ENCODE assay signal across 8 cellular contexts in genomic region chr7:27095050-27095896, GRCh38. TPM values are rescaled to one million over a fixed set of nuclear protein-coding genes. Genes with fewer than 3 reads are reported as not detected.
A peak's percentile ranks its signal among the peaks of the same experiment; 100 is the strongest.
DNase-seq lines count a peak whose midpoint lies in the region; ATAC-seq, FAIRE-seq and TF ChIP-seq lines count a peak whose summit lies in the region.

No MANE protein-coding gene starts in this region.

- H3K9me3 Mint-ChIP-seq in progenitor cell of endocrine pancreas (ENCODE audit: low read depth): no peaks in the 10 kb centered on the region

- H3K36me3 ChIP-seq in OCI-LY1 (ENCODE audit: insufficient read depth, low read length) (peaks cover 4% of the 10 kb centered on the region; the same call in 1 of the 2 replicates), endothelial cell of umbilical vein (ENCODE audit: control insufficient read depth in 2 of 2, extremely low read depth in 1 of 2, insufficient read depth in 2 of 2, low read length in 2 of 2) (no peaks in the 10 kb centered on the region)

- POLR2A ChIA-PET in endothelial cell of umbilical vein (lab: Charles Lee): interaction anchor here (0.6 to 1.0 kb wide), 2 partner anchors 34 to 40 kb away, joined by 3 to 4 read pairs; no protein-coding TSS in a partner anchor

- H3K4me2 ChIP-seq in OCI-LY1 (ENCODE audit: low read length) (peak overlapping the region; percentile 92), endothelial cell of umbilical vein (ENCODE audit: insufficient read depth, low read length) (peak overlapping the region; percentile 47)

- H3K27me3 ChIP-seq in OCI-LY1 (ENCODE audit: insufficient read depth, low read length) (no peaks in the 10 kb centered on the region), endothelial cell of umbilical vein (ENCODE audit: control insufficient read depth in 2 of 2, insufficient read depth in 2 of 2, low read length in 2 of 2) (no peaks in the 10 kb centered on the region)

- TSS peak; percentile 34 for BruUV-seq in endothelial cell of umbilical vein (replicated peaks; lab: Mats Ljungman, UMichigan)

- peak overlapping the region; percentile 94 for H3K4me3 Mint-ChIP-seq in progenitor cell of endocrine pancreas (ENCODE audit: low read depth)

- peaks cover 17% of the 10 kb centered on the region for H3K4me1 ChIP-seq in OCI-LY1 (ENCODE audit: insufficient read depth, low read length, severe bottlenecking)
- H3K4me1 ChIP-seq in endothelial cell of umbilical vein (ENCODE audit: control insufficient read depth, extremely low read depth, insufficient read depth, low read length): peaks cover 40% of the 10 kb centered on the region

- peaks cover 60% of the 10 kb centered on the region for H3K4me1 Mint-ChIP-seq in progenitor cell of endocrine pancreas (ENCODE audit: low read depth)

- peaks cover 12% of the 10 kb centered on the region for H3K36me3 Mint-ChIP-seq in progenitor cell of endocrine pancreas (ENCODE audit: insufficient read depth)

- H3K27ac Mint-ChIP-seq in progenitor cell of endocrine pancreas: peak overlapping the region; percentile 98

- H3K9me1 ChIP-seq in endothelial cell of umbilical vein (replicated peaks; ENCODE audit: control insufficient read depth, extremely low read depth, insufficient read depth, low read length): no peaks in the 10 kb centered on the region

- CTCF ChIA-PET in endothelial cell of umbilical vein (lab: Charles Lee): interaction anchor here (1.8 to 9.6 kb wide), 4 partner anchors 11 to 239 kb away, joined by 12 to 124 read pairs (median 49); no protein-coding TSS in a partner anchor

- H3K9me3 ChIP-seq in OCI-LY1 (ENCODE audit: low read length) (no peaks in the 10 kb centered on the region), endothelial cell of umbilical vein (replicated peaks; ENCODE audit: control insufficient read depth, insufficient read depth, low read length) (no peaks in the 10 kb centered on the region)

- no peaks in the 10 kb centered on the region for H4K20me1 ChIP-seq in OCI-LY1 (ENCODE audit: insufficient read depth, low read length)
- no peaks in the 10 kb centered on the region for H4K20me1 ChIP-seq in endothelial cell of umbilical vein (replicated peaks; ENCODE audit: control insufficient read depth, extremely low read depth, insufficient read depth, low read length)

- FAIRE-seq in endothelial cell of umbilical vein (lab: Jason Lieb, UNC): no peak
- FAIRE-seq in HTR-8/SVneo (lab: Jason Lieb, UNC): no peak

- 0 out of 2 replicates have a peak, but pooled peaks cover 4% of the 10 kb centered on the region for H3F3A ChIP-seq in OCI-LY1 (ENCODE audit: insufficient read depth, low read length)

- ATAC-seq in GM21526 (IDR thresholded peaks at IDR 0.05; ENCODE audit: low FRiP score, unreplicated experiment): no peak

- DNase-seq in activated T-cell treated with anti-CD3 and anti-CD28 coated beads, Interleukin-2, amount 50 U/mL, for 1 hour: peak; percentile 32
- DNase-seq in activated T-cell treated with anti-CD3 and anti-CD28 coated beads for 4 hours (no peak), endothelial cell of umbilical vein (ENCODE audit: low read depth, low spot score) (no peak), progenitor cell of endocrine pancreas (ENCODE audit: low spot score, unreplicated experiment) (no peak), SKM-1 (lab: John Stamatoyannopoulos, UW; ENCODE audit: unreplicated experiment) (no peak), HTR-8/SVneo (ENCODE audit: insufficient read length, low spot score) (no peak)

- H2AFZ ChIP-seq in OCI-LY1 (ENCODE audit: low read length) (peak overlapping the region; percentile 80; the same call in 1 of the 2 replicates), endothelial cell of umbilical vein (ENCODE audit: low read depth, low read length) (peak overlapping the region; percentile 56)

- no peaks in the 10 kb centered on the region for H3K27me3 Mint-ChIP-seq in progenitor cell of endocrine pancreas

- no peaks in the 10 kb centered on the region for H3K9me2 ChIP-seq in OCI-LY1 (ENCODE audit: low read depth, low read length)

- H3K79me2 ChIP-seq in OCI-LY1 (ENCODE audit: insufficient read depth, low read length): no peaks in the 10 kb centered on the region
- H3K79me2 ChIP-seq in endothelial cell of umbilical vein (ENCODE audit: control insufficient read depth, insufficient read depth, low read length): peaks cover 50% of the 10 kb centered on the region

- TF ChIP-seq CTCF in OCI-LY1 (IDR thresholded peaks at IDR 0.05; ENCODE audit: low read length) (no peak), endothelial cell of umbilical vein (IDR thresholded peaks at IDR 0.05; ENCODE audit: extremely low read depth in 1 of 2, insufficient read depth in 1 of 2, low read depth in 1 of 2, low read length in 2 of 2) (no peak), progenitor cell of endocrine pancreas (IDR thresholded peaks at IDR 0.05; ENCODE audit: unreplicated experiment) (no peak)

- intact Hi-C loops in endothelial cell of umbilical vein (cut with micrococcal nuclease): loop anchor here (2.0 kb wide), 1 partner anchor 28 kb away; no protein-coding TSS in a partner anchor

- no peak for TF ChIP-seq POLR2A in endothelial cell of umbilical vein (IDR thresholded peaks at IDR 0.05; ENCODE audit: low read depth, low read length)

- H3K4me3 ChIP-seq in OCI-LY1 (ENCODE audit: low read depth, low read length, poor library complexity, severe bottlenecking): peak overlapping the region; percentile 86
- H3K4me3 ChIP-seq in endothelial cell of umbilical vein (replicated peaks in 1 of 3; ENCODE audit: insufficient read depth in 1 of 3, low read depth in 1 of 3, low read length in 3 of 3): peak overlapping the region; percentile 5 to 80 (median 48)

- no peak overlapping the region for H3K27ac ChIP-seq in OCI-LY1 (ENCODE audit: low read depth, low read length, poor library complexity, severe bottlenecking)
- peak overlapping the region; percentile 32 for H3K27ac ChIP-seq in endothelial cell of umbilical vein (ENCODE audit: insufficient read depth, low read depth, low read length)

- dilution Hi-C loops in endothelial cell of umbilical vein (cut with MboI; ENCODE audit: extremely low pct_ligation_motif_present, low sequenced_read_pairs): no loop called here

- H3K9ac ChIP-seq in OCI-LY1 (ENCODE audit: low read length): peak overlapping the region; percentile 62; the same call in 1 of the 2 replicates
- H3K9ac ChIP-seq in endothelial cell of umbilical vein (replicated peaks; ENCODE audit: extremely low read depth, insufficient read depth, low read length): peak overlapping the region; percentile 64

RNA-seq across cellular contexts. Expression of gene HOXA1, which starts 0.5 kb away (rescaled TPM):
- 1.5 and 2.4 TPM in 2 replicates for total RNA-seq in endothelial cell of umbilical vein
- polyA plus RNA-seq in endothelial cell of umbilical vein: 1.2 and 1.5 TPM in 2 replicates
- 0.99 and 1.2 TPM in 2 replicates for polyA plus RNA-seq in endothelial cell of umbilical vein (2011; cell fraction: cytosol; rRNA removed)
- 1.5 and 1.6 TPM in 2 replicates for polyA plus RNA-seq in endothelial cell of umbilical vein (2011; cell fraction: nucleus; rRNA removed)
- 1.4 and 2.3 TPM in 2 replicates for polyA plus RNA-seq in endothelial cell of umbilical vein (2012)
- polyA minus RNA-seq in endothelial cell of umbilical vein: 0.89 and 1.3 TPM in 2 replicates
- polyA minus RNA-seq in endothelial cell of umbilical vein (2011; cell fraction: cytosol; rRNA and poly(A)+ RNA removed): not detected
- polyA minus RNA-seq in endothelial cell of umbilical vein (2011; cell fraction: nucleus; rRNA and poly(A)+ RNA removed): 1.1 and 1.3 TPM in 2 replicates
- 27.4 and 31.2 TPM in 2 replicates for total RNA-seq in progenitor cell of endocrine pancreas

RNA-seq across cellular contexts. Expression of gene HOXA2, which starts 7.2 kb away (rescaled TPM):
- total RNA-seq in endothelial cell of umbilical vein (2.2 and 2.3 TPM in 2 replicates), progenitor cell of endocrine pancreas (17.9 and 18.6 TPM in 2 replicates)
- polyA plus RNA-seq in endothelial cell of umbilical vein: 1.6 and 1.9 TPM in 2 replicates
- 1.2 and 1.4 TPM in 2 replicates for polyA plus RNA-seq in endothelial cell of umbilical vein (2011; cell fraction: cytosol; rRNA removed)
- 4.1 and 4.8 TPM in 2 replicates for polyA plus RNA-seq in endothelial cell of umbilical vein (2011; cell fraction: nucleus; rRNA removed)
- polyA plus RNA-seq in endothelial cell of umbilical vein (2012): 1.1 and 2.0 TPM in 2 replicates
- 0.68 and 0.98 TPM in 2 replicates for polyA minus RNA-seq in endothelial cell of umbilical vein
- polyA minus RNA-seq in endothelial cell of umbilical vein (2011; cell fraction: cytosol; rRNA and poly(A)+ RNA removed): not detected
- polyA minus RNA-seq in endothelial cell of umbilical vein (2011; cell fraction: nucleus; rRNA and poly(A)+ RNA removed): 2.5 and 3.0 TPM in 2 replicates

RNA-seq across cellular contexts. Expression of gene HOXA4, which starts 35.3 kb away (rescaled TPM):
- total RNA-seq in endothelial cell of umbilical vein (7.5 and 8.1 TPM in 2 replicates), progenitor cell of endocrine pancreas (13.7 TPM in 2 replicates)
- 4.9 and 5.8 TPM in 2 replicates for polyA plus RNA-seq in endothelial cell of umbilical vein
- 5.1 and 5.7 TPM in 2 replicates for polyA plus RNA-seq in endothelial cell of umbilical vein (2011; cell fraction: cytosol; rRNA removed)
- polyA plus RNA-seq in endothelial cell of umbilical vein (2011; cell fraction: nucleus; rRNA removed): 16.7 and 22.7 TPM in 2 replicates
- 10.9 and 15.8 TPM in 2 replicates for polyA plus RNA-seq in endothelial cell of umbilical vein (2012)
- polyA minus RNA-seq in endothelial cell of umbilical vein: 2.7 TPM in 2 replicates
- polyA minus RNA-seq in endothelial cell of umbilical vein (2011; cell fraction: cytosol; rRNA and poly(A)+ RNA removed): not detected
- polyA minus RNA-seq in endothelial cell of umbilical vein (2011; cell fraction: nucleus; rRNA and poly(A)+ RNA removed): 6.6 and 7.0 TPM in 2 replicates

RNA-seq across cellular contexts. Expression of gene HOXA5, which starts 48.2 kb away (rescaled TPM):
- total RNA-seq in endothelial cell of umbilical vein: 18.8 and 21.4 TPM in 2 replicates
- 18.6 and 22.1 TPM in 2 replicates for polyA plus RNA-seq in endothelial cell of umbilical vein
- polyA plus RNA-seq in endothelial cell of umbilical vein (2011; cell fraction: cytosol; rRNA removed): 15.7 and 18.5 TPM in 2 replicates
- 29.1 and 32.2 TPM in 2 replicates for polyA plus RNA-seq in endothelial cell of umbilical vein (2011; cell fraction: nucleus; rRNA removed)
- polyA plus RNA-seq in endothelial cell of umbilical vein (2012): 19.5 and 28.4 TPM in 2 replicates
- polyA minus RNA-seq in endothelial cell of umbilical vein: 12.0 and 16.8 TPM in 2 replicates
- polyA minus RNA-seq in endothelial cell of umbilical vein (2011; cell fraction: cytosol; rRNA and poly(A)+ RNA removed): 1.3 TPM
- 10.0 and 11.6 TPM in 2 replicates for polyA minus RNA-seq in endothelial cell of umbilical vein (2011; cell fraction: nucleus; rRNA and poly(A)+ RNA removed)
- 12.6 and 18.1 TPM in 2 replicates for total RNA-seq in progenitor cell of endocrine pancreas

RNA-seq across cellular contexts. Expression of gene HOXA6, which starts 52.3 kb away (rescaled TPM):
- 17.9 and 20.7 TPM in 2 replicates for total RNA-seq in endothelial cell of umbilical vein
- 7.8 and 10.0 TPM in 2 replicates for polyA plus RNA-seq in endothelial cell of umbilical vein
- polyA plus RNA-seq in endothelial cell of umbilical vein (2011; cell fraction: cytosol; rRNA removed): 5.0 and 6.7 TPM in 2 replicates
- 15.6 and 19.9 TPM in 2 replicates for polyA plus RNA-seq in endothelial cell of umbilical vein (2011; cell fraction: nucleus; rRNA removed)
- polyA plus RNA-seq in endothelial cell of umbilical vein (2012): 6.1 and 6.2 TPM in 2 replicates
- polyA minus RNA-seq in endothelial cell of umbilical vein: 6.1 and 6.7 TPM in 2 replicates
- not detected for polyA minus RNA-seq in endothelial cell of umbilical vein (2011; cell fraction: cytosol; rRNA and poly(A)+ RNA removed)
- polyA minus RNA-seq in endothelial cell of umbilical vein (2011; cell fraction: nucleus; rRNA and poly(A)+ RNA removed): 8.4 and 18.0 TPM in 2 replicates
- 0.38 TPM in 1 of 2 replicates, not detected in the other for total RNA-seq in progenitor cell of endocrine pancreas
